ENCODE assay signal across 9 cellular contexts in genomic region chr1:86396503-86396900, GRCh38. TPM values are rescaled to one million over a fixed set of nuclear protein-coding genes. Genes with fewer than 3 reads are reported as not detected.
A peak's percentile ranks its signal among the peaks of the same experiment; 100 is the strongest.
DNase-seq lines count a peak whose midpoint lies in the region; ATAC-seq, FAIRE-seq and TF ChIP-seq lines count a peak whose summit lies in the region.
"Had no signal": no experiment of that assay in that cellular context is flagged by ENCODE, and none has a peak within 500 bp of the region (broad histone marks: within the 10 kb centered on the region; RNA-seq: fewer than 3 reads in every experiment).

No MANE protein-coding gene starts in this region.

- no peaks in the 10 kb centered on the region for H3K27me3 ChIP-seq in GM06990 (replicated peaks; ENCODE audit: control insufficient read depth, insufficient read depth, low read length)
- no peaks in the 10 kb centered on the region for H3K27me3 ChIP-seq in bronchial epithelial cell (ENCODE audit: control insufficient read depth, insufficient read depth, low read length)
- peaks cover 5% of the 10 kb centered on the region for H3K27me3 ChIP-seq in mucosa of stomach (ENCODE audit: control insufficient read depth, insufficient read depth, low read length)

- H3K4me3 ChIP-seq in GM06990 (replicated peaks; ENCODE audit: low read depth, low read length) (peak overlapping the region; percentile 67), bronchial epithelial cell (ENCODE audit: low read depth, low read length) (peak overlapping the region; percentile 77), mucosa of stomach (ENCODE audit: low read length) (peak overlapping the region; percentile 92)

- no peak for DNase-seq in GM06990 (ENCODE audit: extremely low read depth, insufficient read length)
- no peak for DNase-seq in bronchial epithelial cell (ENCODE audit: low read depth)
- DNase-seq in activated CD4-positive, CD25-positive, alpha-beta regulatory T cell treated with anti-CD3 and anti-CD28 coated beads, Interleukin-2, amount 50 U/mL, for 72 hours, result no peak
- DNase-seq in HuH-7.5 (ENCODE audit: low spot score), result no peak
- DNase-seq in cerebellum (ENCODE audit: low spot score), result no peak

- no peak for FAIRE-seq in bronchial epithelial cell (lab: Jason Lieb, UNC)

- H3K4me1 ChIP-seq in mucosa of stomach (ENCODE audit: control insufficient read depth, insufficient read depth, low read length), result peaks cover 6% of the 10 kb centered on the region

- H3K27ac ChIP-seq in KOPT-K1 (ENCODE audit: low read depth, low read length, poor library complexity, severe bottlenecking), result peak overlapping the region; percentile 63

- peak; percentile 27 for ATAC-seq in GM21576 (IDR thresholded peaks at IDR 0.05; ENCODE audit: unreplicated experiment)

- peak overlapping the region; percentile 86 for H3K9ac ChIP-seq in mucosa of stomach (ENCODE audit: low read length)

- H3K9me3 ChIP-seq in KOPT-K1 (ENCODE audit: insufficient read depth, low read length, poor library complexity, severe bottlenecking) (no peaks in the 10 kb centered on the region), mucosa of stomach (ENCODE audit: control insufficient read depth, low read length) (no peaks in the 10 kb centered on the region)

- TF ChIP-seq CTCF in GM06990 (IDR thresholded peaks at IDR 0.05; ENCODE audit: insufficient read depth, low read length, poor library complexity, severe bottlenecking) (no peak), bronchial epithelial cell (IDR thresholded peaks at IDR 0.05; ENCODE audit: insufficient read depth, low read length, severe bottlenecking) (no peak)

- H3K36me3 ChIP-seq in GM06990 (ENCODE audit: control insufficient read depth, insufficient read depth, low read length) (no peaks in the 10 kb centered on the region), KOPT-K1 (ENCODE audit: insufficient read depth, low read length) (no peaks in the 10 kb centered on the region), bronchial epithelial cell (ENCODE audit: control insufficient read depth, insufficient read depth, low read length) (no peaks in the 10 kb centered on the region), mucosa of stomach (ENCODE audit: control insufficient read depth, insufficient read depth, low read length) (no peaks in the 10 kb centered on the region)

RNA-seq across cellular contexts. Expression of gene ODF2L, which starts 0.4 kb away (rescaled TPM):
- total RNA-seq in bronchial epithelial cell (13.4 and 18.2 TPM in 2 replicates), cerebellum (109 TPM)

RNA-seq across cellular contexts. Expression of gene CLCA2, which starts 27.5 kb away (rescaled TPM):
- total RNA-seq in bronchial epithelial cell, result 15.3 and 84.4 TPM in 2 replicates
- total RNA-seq in cerebellum, result not detected
- total RNA-seq: activated CD8-positive, alpha-beta memory T cell treated with anti-CD3 and anti-CD28 coated beads for 36 hours had no signal

Comparison
In these comparisons a context has a peak if more than half of its experiments do, and no peak if none do; other contexts are left out.
1. RNA of gene CLCA2, which starts 27.5 kb away (total RNA-seq): 15.3 to 84.4 TPM in bronchial epithelial cell; not detected in cerebellum (single experiment); every median in the first group is over 10 times any median in the second.
2. Peak in every context shown above with its lines, with median percentiles within 50 percentile points of each other: H3K4me3 ChIP-seq.